ENCODE assay signal across 1 cellular context in the genomic region with DNA sequence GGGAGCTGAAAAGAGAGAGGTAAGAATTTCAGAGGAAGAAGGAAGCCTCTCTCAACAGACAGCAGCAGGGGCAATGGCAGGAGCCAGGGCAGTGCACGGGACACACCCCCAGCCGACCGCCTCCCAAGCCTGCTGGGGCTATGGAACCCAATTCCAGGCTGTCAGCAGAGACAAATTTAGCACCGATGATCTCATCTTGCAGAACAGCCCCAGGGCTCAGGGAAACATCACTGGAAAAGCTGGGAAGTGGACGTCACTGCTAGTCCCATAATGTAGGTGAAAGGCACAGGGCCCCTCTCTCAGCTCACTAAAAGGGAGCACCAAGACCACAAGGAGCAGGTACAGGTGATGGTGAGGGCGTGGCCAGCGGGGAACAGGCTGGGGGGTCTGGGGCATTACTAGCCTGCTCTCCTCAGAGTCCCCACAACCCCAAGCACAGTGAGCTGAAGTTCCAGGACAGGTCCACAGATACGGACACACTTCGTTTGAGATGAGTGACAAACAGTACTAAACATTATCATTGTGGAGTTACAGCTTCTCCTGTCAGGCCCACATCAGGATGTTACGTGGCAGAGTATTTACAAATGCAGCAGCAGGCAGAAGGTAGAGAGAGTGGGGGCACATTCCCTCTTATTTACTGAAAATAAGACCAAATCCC.
TF ChIP-seq lines count a peak whose summit lies in the region.

No MANE protein-coding gene starts in this region.

TF ChIP-seq in HepG2, 621 proteins besides CTCF, POLR2A, EP300 and RAD21 (continued from another document):
- TF ChIP-seq MAZ (IDR thresholded peaks at IDR 0.05; ENCODE audit: borderline replicate concordance, low read depth, low read length) (no peak), MAZ (CRISPR knock-in tag; IDR thresholded peaks at IDR 0.05; ENCODE audit: low read depth) (no peak), ZNF746 (CRISPR knock-in tag; IDR thresholded peaks at IDR 0.05) (no peak), NFIC (IDR thresholded peaks at IDR 0.05; ENCODE audit: low read length) (no peak)
- TF ChIP-seq, protein P1, sequence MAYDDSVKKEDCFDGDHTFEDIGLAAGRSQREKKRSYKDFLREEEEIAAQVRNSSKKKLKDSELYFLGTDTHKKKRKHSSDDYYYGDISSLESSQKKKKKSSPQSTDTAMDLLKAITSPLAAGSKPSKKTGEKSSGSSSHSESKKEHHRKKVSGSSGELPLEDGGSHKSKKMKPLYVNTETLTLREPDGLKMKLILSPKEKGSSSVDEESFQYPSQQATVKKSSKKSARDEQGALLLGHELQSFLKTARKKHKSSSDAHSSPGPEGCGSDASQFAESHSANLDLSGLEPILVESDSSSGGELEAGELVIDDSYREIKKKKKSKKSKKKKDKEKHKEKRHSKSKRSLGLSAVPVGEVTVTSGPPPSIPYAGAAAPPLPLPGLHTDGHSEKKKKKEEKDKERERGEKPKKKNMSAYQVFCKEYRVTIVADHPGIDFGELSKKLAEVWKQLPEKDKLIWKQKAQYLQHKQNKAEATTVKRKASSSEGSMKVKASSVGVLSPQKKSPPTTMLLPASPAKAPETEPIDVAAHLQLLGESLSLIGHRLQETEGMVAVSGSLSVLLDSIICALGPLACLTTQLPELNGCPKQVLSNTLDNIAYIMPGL (CRISPR knock-in tag; IDR thresholded peaks at IDR 0.05; ENCODE audit: borderline replicate concordance in 1 of 2, low read depth in 1 of 2), result no peak
